9 cellular contexts compared by ENCODE assay signal in genomic region chr14:100165825-100166520, GRCh38. TPM values are rescaled to one million over a fixed set of nuclear protein-coding genes. Genes with fewer than 3 reads are reported as not detected.
A peak's percentile ranks its signal among the peaks of the same experiment; 100 is the strongest.
DNase-seq lines count a peak whose midpoint lies in the region; ATAC-seq and TF ChIP-seq lines count a peak whose summit lies in the region.
"Had no signal": no experiment of that assay in that cellular context is flagged by ENCODE, and none has a peak within 500 bp of the region (broad histone marks: within the 10 kb centered on the region; RNA-seq: fewer than 3 reads in every experiment).

No MANE protein-coding gene starts in this region.

- no peak overlapping the region for H3K27ac ChIP-seq in left lung

- H3K4me3 ChIP-seq in left lung: peak overlapping the region in 1 of 2 donors; percentile 3

- no peak for ATAC-seq in activated T-helper 17 cell treated with anti-CD3 and anti-CD28 coated beads, Interleukin-2, amount 50 U/mL, for 72 hours (replicated peaks)
- ATAC-seq in left lung (peak; percentile 9), HG02938 (IDR thresholded peaks at IDR 0.05; ENCODE audit: unreplicated experiment) (no peak)
- ATAC-seq in stimulated activated naive CD8-positive, alpha-beta T cell treated with anti-CD3 and anti-CD28 coated beads, Interleukin-15, amount 100 ng/mL, for 72 hours: peak; percentile 55

- peaks cover 15% of the 10 kb centered on the region for H3K27me3 Mint-ChIP-seq in activated CD4-positive, alpha-beta memory T cell treated with anti-CD3 and anti-CD28 coated beads for 36 hours
- H3K27me3 Mint-ChIP-seq in activated CD4-positive, alpha-beta memory T cell treated with anti-CD3 and anti-CD28 coated beads, Interleukin-2, amount 10 ng/mL, durations not matched to agents 7 days and 5 days: peaks cover 23% of the 10 kb centered on the region
- peaks cover 4% of the 10 kb centered on the region for H3K27me3 Mint-ChIP-seq in activated T-helper 17 cell treated with anti-CD3 and anti-CD28 coated beads, Interleukin-2, amount 50 U/mL, for 72 hours
- peaks cover 25% of the 10 kb centered on the region for H3K27me3 Mint-ChIP-seq in stimulated activated naive CD8-positive, alpha-beta T cell treated with anti-CD3 and anti-CD28 coated beads, Interleukin-15, amount 100 ng/mL, for 72 hours

- H3K27ac Mint-ChIP-seq in activated CD4-positive, alpha-beta memory T cell treated with anti-CD3 and anti-CD28 coated beads for 36 hours: no peak overlapping the region
- H3K27ac Mint-ChIP-seq in activated CD4-positive, alpha-beta memory T cell treated with anti-CD3 and anti-CD28 coated beads, Interleukin-2, amount 10 ng/mL, durations not matched to agents 7 days and 5 days: no peak overlapping the region
- peak overlapping the region; percentile 72 for H3K27ac Mint-ChIP-seq in activated T-helper 17 cell treated with anti-CD3 and anti-CD28 coated beads, Interleukin-2, amount 50 U/mL, for 72 hours
- peak overlapping the region; percentile 80 to 88 for H3K27ac Mint-ChIP-seq in stimulated activated naive CD8-positive, alpha-beta T cell treated with anti-CD3 and anti-CD28 coated beads, Interleukin-15, amount 100 ng/mL, for 72 hours

- peaks cover 0 to 8% of the 10 kb centered on the region in 2 donors for H3K4me1 ChIP-seq in left lung

- no peaks in the 10 kb centered on the region for H3K36me3 Mint-ChIP-seq in activated CD4-positive, alpha-beta memory T cell treated with anti-CD3 and anti-CD28 coated beads for 36 hours
- H3K36me3 Mint-ChIP-seq in activated CD4-positive, alpha-beta memory T cell treated with anti-CD3 and anti-CD28 coated beads, Interleukin-2, amount 10 ng/mL, durations not matched to agents 7 days and 5 days (ENCODE audit: low read depth): no peaks in the 10 kb centered on the region
- no peaks in the 10 kb centered on the region for H3K36me3 Mint-ChIP-seq in activated T-helper 17 cell treated with anti-CD3 and anti-CD28 coated beads, Interleukin-2, amount 50 U/mL, for 72 hours (ENCODE audit: low read depth)

- TF ChIP-seq CTCF in left lung (IDR thresholded peaks at IDR 0.05): no peak

- peaks cover 5% of the 10 kb centered on the region for H3K4me1 Mint-ChIP-seq in activated CD4-positive, alpha-beta memory T cell treated with anti-CD3 and anti-CD28 coated beads for 36 hours (ENCODE audit: low read depth)
- H3K4me1 Mint-ChIP-seq in activated CD4-positive, alpha-beta memory T cell treated with anti-CD3 and anti-CD28 coated beads, Interleukin-2, amount 10 ng/mL, durations not matched to agents 7 days and 5 days: peaks cover 9% of the 10 kb centered on the region
- H3K4me1 Mint-ChIP-seq in activated T-helper 17 cell treated with anti-CD3 and anti-CD28 coated beads, Interleukin-2, amount 50 U/mL, for 72 hours: peaks cover 3% of the 10 kb centered on the region
- peaks cover 10% of the 10 kb centered on the region for H3K4me1 Mint-ChIP-seq in stimulated activated naive CD8-positive, alpha-beta T cell treated with anti-CD3 and anti-CD28 coated beads, Interleukin-15, amount 100 ng/mL, for 72 hours

- no peaks in the 10 kb centered on the region for H3K9me3 ChIP-seq in left lung

- intact Hi-C loops in activated CD4-positive, alpha-beta memory T cell treated with anti-CD3 and anti-CD28 coated beads for 36 hours (cut with micrococcal nuclease): no loop called here
- intact Hi-C loops in left lung (cut with DNase I): no loop called here

- peak overlapping the region; percentile 70 for H3K4me3 Mint-ChIP-seq in activated CD4-positive, alpha-beta memory T cell treated with anti-CD3 and anti-CD28 coated beads for 36 hours
- H3K4me3 Mint-ChIP-seq in activated CD4-positive, alpha-beta memory T cell treated with anti-CD3 and anti-CD28 coated beads, Interleukin-2, amount 10 ng/mL, durations not matched to agents 7 days and 5 days: no peak overlapping the region
- H3K4me3 Mint-ChIP-seq in activated T-helper 17 cell treated with anti-CD3 and anti-CD28 coated beads, Interleukin-2, amount 50 U/mL, for 72 hours: peak overlapping the region; percentile 76
- H3K4me3 Mint-ChIP-seq in stimulated activated naive CD8-positive, alpha-beta T cell treated with anti-CD3 and anti-CD28 coated beads, Interleukin-15, amount 100 ng/mL, for 72 hours: peak overlapping the region; percentile 88 to 96

- no peak for DNase-seq in activated CD4-positive, alpha-beta memory T cell treated with anti-CD3 and anti-CD28 coated beads for 36 hours
- DNase-seq in activated CD4-positive, alpha-beta memory T cell treated with anti-CD3 and anti-CD28 coated beads, Interleukin-2, amount 10 ng/mL, durations not matched to agents 7 days and 5 days: no peak
- DNase-seq in left lung (no peak), A172 (ENCODE audit: low spot score) (no peak), pons (ENCODE audit: low spot score) (no peak)
- no peak for DNase-seq in stimulated activated naive CD8-positive, alpha-beta T cell treated with anti-CD3 and anti-CD28 coated beads, Interleukin-15, amount 100 ng/mL, for 72 hours
- DNase-seq: glutamatergic neuron had no signal

- POLR2A ChIA-PET in activated CD4-positive, alpha-beta memory T cell treated with anti-CD3 and anti-CD28 coated beads for 36 hours (lab: Charles Lee): no interaction called here
- POLR2A ChIA-PET in activated CD4-positive, alpha-beta memory T cell treated with anti-CD3 and anti-CD28 coated beads, Interleukin-2, amount 10 ng/mL, durations not matched to agents 7 days and 5 days (lab: Charles Lee): interaction anchor here (0.7 kb wide), 1 partner anchor 18 kb away, joined by 3 read pairs; no protein-coding TSS in a partner anchor

- peaks cover 0 to 17% of the 10 kb centered on the region in 2 donors for H3K27me3 ChIP-seq in left lung

- no peaks in the 10 kb centered on the region for H3K36me3 ChIP-seq in left lung

- H3K9me3 Mint-ChIP-seq in activated CD4-positive, alpha-beta memory T cell treated with anti-CD3 and anti-CD28 coated beads for 36 hours: no peaks in the 10 kb centered on the region
- no peaks in the 10 kb centered on the region for H3K9me3 Mint-ChIP-seq in activated CD4-positive, alpha-beta memory T cell treated with anti-CD3 and anti-CD28 coated beads, Interleukin-2, amount 10 ng/mL, durations not matched to agents 7 days and 5 days
- H3K9me3 Mint-ChIP-seq in activated T-helper 17 cell treated with anti-CD3 and anti-CD28 coated beads, Interleukin-2, amount 50 U/mL, for 72 hours: no peaks in the 10 kb centered on the region
- H3K9me3 Mint-ChIP-seq in stimulated activated naive CD8-positive, alpha-beta T cell treated with anti-CD3 and anti-CD28 coated beads, Interleukin-15, amount 100 ng/mL, for 72 hours: no peaks in the 10 kb centered on the region

- CTCF ChIA-PET in activated CD4-positive, alpha-beta memory T cell treated with anti-CD3 and anti-CD28 coated beads for 36 hours (lab: Charles Lee): interaction anchor here (1.2 kb wide), 1 partner anchor 27 kb away, joined by 6 read pairs; no protein-coding TSS in a partner anchor
- CTCF ChIA-PET in activated CD4-positive, alpha-beta memory T cell treated with anti-CD3 and anti-CD28 coated beads, Interleukin-2, amount 10 ng/mL, durations not matched to agents 7 days and 5 days (lab: Charles Lee): interaction anchor here (0.9 kb wide), 1 partner anchor 10 kb away, joined by 5 read pairs; no protein-coding TSS in a partner anchor

RNA-seq across cellular contexts. Expression of gene DEGS2, which starts 6.5 kb away (rescaled TPM):
- 1 to 10 TPM; 1.1 to 1.3 TPM for total RNA-seq in activated CD4-positive, alpha-beta memory T cell treated with anti-CD3 and anti-CD28 coated beads for 36 hours
- under 1 TPM; 0.20 to 0.25 TPM for total RNA-seq in activated CD4-positive, alpha-beta memory T cell treated with anti-CD3 and anti-CD28 coated beads, Interleukin-2, amount 10 ng/mL, durations not matched to agents 7 days and 5 days
- total RNA-seq in activated T-helper 17 cell treated with anti-CD3 and anti-CD28 coated beads, Interleukin-2, amount 50 U/mL, for 72 hours: 1 to 10 TPM in 1 of 2 donors, under 1 TPM in 1; 0.30 to 8.3 TPM
- total RNA-seq in left lung: 1 to 10 TPM; 2.0 to 7.6 TPM
- not detected in 2 replicates for total RNA-seq in A172 (2014; rRNA removed; shearing (Covaris generic))

Comparison
In these comparisons a context has a peak if more than half of its experiments do, and no peak if none do; other contexts are left out.
1. H3K27ac Mint-ChIP-seq: peak in activated T-helper 17 cell treated with anti-CD3 and anti-CD28 coated beads, Interleukin-2, amount 50 U/mL, for 72 hours (single experiment) and stimulated activated naive CD8-positive, alpha-beta T cell treated with anti-CD3 and anti-CD28 coated beads, Interleukin-15, amount 100 ng/mL, for 72 hours (2 of 2); none in activated CD4-positive, alpha-beta memory T cell treated with anti-CD3 and anti-CD28 coated beads for 36 hours (single experiment) and activated CD4-positive, alpha-beta memory T cell treated with anti-CD3 and anti-CD28 coated beads, Interleukin-2, amount 10 ng/mL, durations not matched to agents 7 days and 5 days (single experiment).
2. ATAC-seq: peak in left lung (single experiment) and stimulated activated naive CD8-positive, alpha-beta T cell treated with anti-CD3 and anti-CD28 coated beads, Interleukin-15, amount 100 ng/mL, for 72 hours (single experiment); none in activated T-helper 17 cell treated with anti-CD3 and anti-CD28 coated beads, Interleukin-2, amount 50 U/mL, for 72 hours (single experiment) and HG02938 (single experiment).